ENCODE assay signal across 1 cellular context in the genomic region with DNA sequence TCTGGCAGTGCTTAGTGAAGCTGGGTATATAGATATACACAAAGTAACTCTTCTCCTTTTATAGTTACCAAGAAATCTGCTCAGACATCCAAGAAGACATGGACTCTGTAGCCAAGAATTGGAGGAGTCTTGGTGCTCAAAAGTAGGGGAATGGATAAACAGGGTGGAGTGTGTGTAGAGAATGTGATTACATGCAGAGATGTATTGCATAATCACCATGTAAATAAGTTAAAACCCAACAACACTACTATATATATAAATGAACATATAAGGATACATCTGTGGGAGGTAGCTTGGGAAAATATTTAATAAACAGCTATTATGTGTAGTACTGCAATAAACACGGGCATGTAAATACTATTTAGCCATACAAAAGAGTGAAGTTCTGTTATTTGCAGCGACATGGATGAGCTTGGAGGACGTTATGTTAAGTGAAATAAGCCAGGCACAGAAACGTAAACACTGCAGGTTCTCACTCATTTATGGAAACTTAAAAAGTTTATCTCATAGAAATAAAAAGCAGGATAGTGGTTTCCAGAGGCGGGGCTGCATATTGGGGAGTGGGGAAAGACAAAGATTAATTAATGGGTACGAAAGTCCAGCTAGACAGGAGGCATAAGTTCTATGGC.
TF ChIP-seq lines count a peak whose summit lies in the region.

No MANE protein-coding gene starts in this region.

TF ChIP-seq in K562, 482 proteins besides CTCF, POLR2A, EP300 and RAD21:
- TF ChIP-seq, protein P1, sequence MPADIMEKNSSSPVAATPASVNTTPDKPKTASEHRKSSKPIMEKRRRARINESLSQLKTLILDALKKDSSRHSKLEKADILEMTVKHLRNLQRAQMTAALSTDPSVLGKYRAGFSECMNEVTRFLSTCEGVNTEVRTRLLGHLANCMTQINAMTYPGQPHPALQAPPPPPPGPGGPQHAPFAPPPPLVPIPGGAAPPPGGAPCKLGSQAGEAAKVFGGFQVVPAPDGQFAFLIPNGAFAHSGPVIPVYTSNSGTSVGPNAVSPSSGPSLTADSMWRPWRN (IDR thresholded peaks at IDR 0.05; ENCODE audit: low read depth) = no peak
- TF ChIP-seq CEBPG (CRISPR knock-in tag; IDR thresholded peaks at IDR 0.05) (no peak), CEBPG (tag; conservative IDR thresholded peaks at IDR 0.05 in 1 of 2, IDR thresholded peaks at IDR 0.05 in 1 of 2) (peak; percentile 27 to 71; a peak in 2 of 4 replicates), CEBPB (tag; IDR thresholded peaks at IDR 0.05) (peak; percentile 67)
